Comparison of ENCODE assay signal across 9 cellular contexts in genomic region chr10:22690614-22691431, GRCh38.
DNase-seq lines count a peak whose midpoint lies in the region; ATAC-seq lines count a peak whose summit lies in the region.
"Had no signal": no experiment of that assay in that cellular context is flagged by ENCODE, and none has a peak within 500 bp of the region (broad histone marks: within the 10 kb centered on the region; RNA-seq: fewer than 3 reads in every experiment).

No MANE protein-coding gene starts in this region.

- no peak for DNase-seq in stimulated activated naive CD8-positive, alpha-beta T cell treated with anti-CD3 and anti-CD28 coated beads, Interleukin-15, amount 100 ng/mL, for 72 hours
- DNase-seq in NCI-H748 treated with DMSO at 0.1 percent for 48 hours (lab: John Stamatoyannopoulos, UW) (peak; percentile 33), fibroblast of gingiva (ENCODE audit: low read depth) (peak; percentile 51), DMS 273 (lab: John Stamatoyannopoulos, UW; ENCODE audit: unreplicated experiment) (no peak), T-helper 9 cell (no peak)
- no peak for DNase-seq in activated T-cell treated with anti-CD3 and anti-CD28 coated beads, Interleukin-2, amount 50 U/mL, for 48 hours
- DNase-seq: left colon had no signal

- H3K27ac Mint-ChIP-seq in stimulated activated naive CD8-positive, alpha-beta T cell treated with anti-CD3 and anti-CD28 coated beads, Interleukin-15, Interleukin-2, amounts not matched to agents 100 ng/mL and 50 ng/mL, for 24 hours = peak overlapping the region; percentile 60
- no peak overlapping the region for H3K27ac Mint-ChIP-seq in stimulated activated naive CD8-positive, alpha-beta T cell treated with anti-CD3 and anti-CD28 coated beads, Interleukin-15, amount 100 ng/mL, for 72 hours

- H3K27me3 Mint-ChIP-seq in stimulated activated naive CD8-positive, alpha-beta T cell treated with anti-CD3 and anti-CD28 coated beads, Interleukin-15, Interleukin-2, amounts not matched to agents 100 ng/mL and 50 ng/mL, for 24 hours = no peaks in the 10 kb centered on the region
- H3K27me3 Mint-ChIP-seq in stimulated activated naive CD8-positive, alpha-beta T cell treated with anti-CD3 and anti-CD28 coated beads, Interleukin-15, amount 100 ng/mL, for 72 hours = no peaks in the 10 kb centered on the region

- peaks cover 14% of the 10 kb centered on the region for H3K36me3 Mint-ChIP-seq in stimulated activated naive CD8-positive, alpha-beta T cell treated with anti-CD3 and anti-CD28 coated beads, Interleukin-15, Interleukin-2, amounts not matched to agents 100 ng/mL and 50 ng/mL, for 24 hours (ENCODE audit: low read depth)

- peaks cover 97% of the 10 kb centered on the region for H3K4me1 Mint-ChIP-seq in stimulated activated naive CD8-positive, alpha-beta T cell treated with anti-CD3 and anti-CD28 coated beads, Interleukin-15, Interleukin-2, amounts not matched to agents 100 ng/mL and 50 ng/mL, for 24 hours (ENCODE audit: low read depth)
- peaks cover 95% of the 10 kb centered on the region for H3K4me1 Mint-ChIP-seq in stimulated activated naive CD8-positive, alpha-beta T cell treated with anti-CD3 and anti-CD28 coated beads, Interleukin-15, amount 100 ng/mL, for 72 hours

- H3K4me3 Mint-ChIP-seq in stimulated activated naive CD8-positive, alpha-beta T cell treated with anti-CD3 and anti-CD28 coated beads, Interleukin-15, Interleukin-2, amounts not matched to agents 100 ng/mL and 50 ng/mL, for 24 hours = no peak overlapping the region
- peak overlapping the region in 1 of 2 donors; percentile 3 for H3K4me3 Mint-ChIP-seq in stimulated activated naive CD8-positive, alpha-beta T cell treated with anti-CD3 and anti-CD28 coated beads, Interleukin-15, amount 100 ng/mL, for 72 hours

- H3K9me3 Mint-ChIP-seq in stimulated activated naive CD8-positive, alpha-beta T cell treated with anti-CD3 and anti-CD28 coated beads, Interleukin-15, Interleukin-2, amounts not matched to agents 100 ng/mL and 50 ng/mL, for 24 hours = no peaks in the 10 kb centered on the region
- no peaks in the 10 kb centered on the region for H3K9me3 Mint-ChIP-seq in stimulated activated naive CD8-positive, alpha-beta T cell treated with anti-CD3 and anti-CD28 coated beads, Interleukin-15, amount 100 ng/mL, for 72 hours

- ATAC-seq in stimulated activated naive CD8-positive, alpha-beta T cell treated with anti-CD3 and anti-CD28 coated beads, Interleukin-15, amount 100 ng/mL, for 72 hours = no peak
- ATAC-seq in GM21390 (IDR thresholded peaks at IDR 0.05; ENCODE audit: unreplicated experiment) = no peak
- ATAC-seq: left colon had no signal

Comparison
In these comparisons a context has a peak if more than half of its experiments do, and no peak if none do; other contexts are left out.
1. DNase-seq: peak in NCI-H748 treated with DMSO at 0.1 percent for 48 hours (single experiment) and fibroblast of gingiva (single experiment); none in stimulated activated naive CD8-positive, alpha-beta T cell treated with anti-CD3 and anti-CD28 coated beads, Interleukin-15, amount 100 ng/mL, for 72 hours (0 of 2), DMS 273 (single experiment), T-helper 9 cell (single experiment) and activated T-cell treated with anti-CD3 and anti-CD28 coated beads, Interleukin-2, amount 50 U/mL, for 48 hours (0 of 2).